8 cellular contexts compared by ENCODE assay signal in genomic region chr15:89333959-89334509, GRCh38. TPM values are rescaled to one million over a fixed set of nuclear protein-coding genes. Genes with fewer than 3 reads are reported as not detected.
DNase-seq lines count a peak whose midpoint lies in the region; ATAC-seq and TF ChIP-seq lines count a peak whose summit lies in the region.

No MANE protein-coding gene starts in this region.

- H3K9me3 Mint-ChIP-seq in activated T-cell treated with anti-CD3 and anti-CD28 coated beads, Interleukin-2, amount 50 U/mL, for 4 hours = no peaks in the 10 kb centered on the region
- H3K9me3 Mint-ChIP-seq in chondrocyte (ENCODE audit: low read depth) = no peaks in the 10 kb centered on the region

- peaks cover 4% of the 10 kb centered on the region for H3K27me3 Mint-ChIP-seq in activated T-cell treated with anti-CD3 and anti-CD28 coated beads, Interleukin-2, amount 50 U/mL, for 4 hours (ENCODE audit: low read depth)
- H3K27me3 Mint-ChIP-seq in chondrocyte (ENCODE audit: low read depth) = no peaks in the 10 kb centered on the region

- H3K27me3 ChIP-seq in KMS-11 (ENCODE audit: insufficient read depth, low read depth) (no peaks in the 10 kb centered on the region), muscle layer of duodenum (ENCODE audit: low read depth, low read length) (no peaks in the 10 kb centered on the region)

- H3K36me3 ChIP-seq in KMS-11 (ENCODE audit: insufficient read depth) (peaks cover 7% of the 10 kb centered on the region; the same call in 1 of the 2 replicates), muscle layer of duodenum (ENCODE audit: control insufficient read depth in 1 of 2, insufficient read depth in 2 of 2, low read length in 2 of 2) (peaks cover 36 to 37% of the 10 kb centered on the region in 2 donors)

- TF ChIP-seq CTCF in KMS-11 (conservative IDR thresholded peaks at IDR 0.05; ENCODE audit: low read depth, low read length) (no peak), chondrocyte (IDR thresholded peaks at IDR 0.05) (no peak)

- ATAC-seq in activated T-cell treated with anti-CD3 and anti-CD28 coated beads, Interleukin-2, amount 50 U/mL, for 4 hours = peak in 1 of 2 donors; percentile 32

- H3K27ac Mint-ChIP-seq in chondrocyte (ENCODE audit: unreplicated experiment) = peak overlapping the region; percentile 12

- H4K20me1 ChIP-seq in KMS-11 (ENCODE audit: insufficient read depth) = peaks cover 3% of the 10 kb centered on the region

- peak overlapping the region; percentile 79 for H3K9ac ChIP-seq in KMS-11

- no peak for DNase-seq in activated T-cell treated with anti-CD3 and anti-CD28 coated beads, Interleukin-2, amount 50 U/mL, for 4 hours
- DNase-seq in activated T-cell treated with anti-CD3 and anti-CD28 coated beads, Interleukin-2, amount 50 U/mL, for 1 hour = no peak
- peak; percentile 91 for DNase-seq in chondrocyte (ENCODE audit: low spot score)
- DNase-seq in NCI-H1105 treated with DMSO at 0.1 percent for 48 hours (lab: John Stamatoyannopoulos, UW) = no peak
- no peak for DNase-seq in SHP77 (lab: John Stamatoyannopoulos, UW)
- DNase-seq in HK-2 (ENCODE audit: unreplicated experiment) = no peak

- peaks cover 30% of the 10 kb centered on the region for H3K36me3 Mint-ChIP-seq in activated T-cell treated with anti-CD3 and anti-CD28 coated beads, Interleukin-2, amount 50 U/mL, for 4 hours (ENCODE audit: insufficient read depth)
- peaks cover 24% of the 10 kb centered on the region for H3K36me3 Mint-ChIP-seq in chondrocyte (ENCODE audit: low read depth)

- no peaks in the 10 kb centered on the region for H3K9me3 ChIP-seq in muscle layer of duodenum (ENCODE audit: control insufficient read depth in 1 of 2, low read length in 2 of 2)

- peaks cover 54% of the 10 kb centered on the region for H3K4me1 Mint-ChIP-seq in activated T-cell treated with anti-CD3 and anti-CD28 coated beads, Interleukin-2, amount 50 U/mL, for 4 hours (ENCODE audit: low read depth)
- H3K4me1 Mint-ChIP-seq in chondrocyte (ENCODE audit: low read depth) = peaks cover 48% of the 10 kb centered on the region

- peak overlapping the region; percentile 82 for H3K4me3 Mint-ChIP-seq in activated T-cell treated with anti-CD3 and anti-CD28 coated beads, Interleukin-2, amount 50 U/mL, for 4 hours
- H3K4me3 Mint-ChIP-seq in chondrocyte (ENCODE audit: unreplicated experiment) = peak overlapping the region; percentile 75

- H3K4me3 ChIP-seq in KMS-11 (IDR thresholded peaks at IDR 0.05; ENCODE audit: insufficient read depth, low read depth, low read length) = no peak overlapping the region
- H3K4me3 ChIP-seq in muscle layer of duodenum (ENCODE audit: low read depth in 1 of 2, low read length in 2 of 2) = peak overlapping the region; percentile 72 to 91

- H3K4me1 ChIP-seq in KMS-11 (ENCODE audit: low read depth, poor library complexity, severe bottlenecking) = peaks cover 42% of the 10 kb centered on the region
- peaks cover 10 to 44% of the 10 kb centered on the region in 2 donors for H3K4me1 ChIP-seq in muscle layer of duodenum (ENCODE audit: control insufficient read depth in 1 of 2, insufficient read depth in 2 of 2, low read length in 2 of 2)

- peaks cover 37% of the 10 kb centered on the region for H3K79me2 ChIP-seq in KMS-11 (ENCODE audit: insufficient read depth, low read depth)

- H3K4me2 ChIP-seq in KMS-11 = peak overlapping the region; percentile 56

- peak overlapping the region; percentile 39 for H2AFZ ChIP-seq in KMS-11 (ENCODE audit: low read depth)

- H3K27ac ChIP-seq in KMS-11 (peak overlapping the region; percentile 63), muscle layer of duodenum (ENCODE audit: low read length) (peak overlapping the region; percentile 69)

RNA-seq across cellular contexts. Expression of gene POLG, which starts 0.6 kb away (rescaled TPM):
- total RNA-seq in activated T-cell treated with anti-CD3 and anti-CD28 coated beads, Interleukin-2, amount 50 U/mL, for 4 hours = 100 to 1,000 TPM; 119 to 142 (median 119) TPM
- total RNA-seq in chondrocyte = 49.7 to 54.2 TPM (median 52.1 TPM) in 3 replicates
